In genomic region chr11:86593833-86594232, GRCh38 we compare ENCODE assay signal across 1 cellular context.
A peak's percentile ranks its signal among the peaks of the same experiment; 100 is the strongest.
TF ChIP-seq lines count a peak whose summit lies in the region.

No MANE protein-coding gene starts in this region.

TF ChIP-seq in K562, 482 proteins besides CTCF, POLR2A, EP300 and RAD21:
- TF ChIP-seq, protein P1, sequence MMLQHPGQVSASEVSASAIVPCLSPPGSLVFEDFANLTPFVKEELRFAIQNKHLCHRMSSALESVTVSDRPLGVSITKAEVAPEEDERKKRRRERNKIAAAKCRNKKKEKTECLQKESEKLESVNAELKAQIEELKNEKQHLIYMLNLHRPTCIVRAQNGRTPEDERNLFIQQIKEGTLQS (IDR thresholded peaks at IDR 0.05) = 0 out of 2 replicates have a peak, but pooled peaks have one; percentile 20
- TF ChIP-seq, protein P1 (CRISPR knock-in tag; conservative IDR thresholded peaks at IDR 0.05) = no peak
- no peak for TF ChIP-seq POLR3G (IDR thresholded peaks at IDR 0.05; ENCODE audit: extremely low read depth, insufficient read length, insufficient replicate concordance)
